ENCODE assay signal across 9 cellular contexts in genomic region chr9:126625329-126626116, GRCh38.
DNase-seq lines count a peak whose midpoint lies in the region; ATAC-seq and TF ChIP-seq lines count a peak whose summit lies in the region.
"Had no signal": no experiment of that assay in that cellular context is flagged by ENCODE, and none has a peak within 500 bp of the region (broad histone marks: within the 10 kb centered on the region; RNA-seq: fewer than 3 reads in every experiment).

No MANE protein-coding gene starts in this region.

- no peak overlapping the region for H3K9ac ChIP-seq in HUES48 (ENCODE audit: low read depth, low read length)

- ATAC-seq in HG02884 (IDR thresholded peaks at IDR 0.05; ENCODE audit: unreplicated experiment) (no peak), HG02678 (IDR thresholded peaks at IDR 0.05; ENCODE audit: unreplicated experiment) (no peak)

- H3K4me1 ChIP-seq in HUES48 (ENCODE audit: control insufficient read depth, insufficient read depth, low read length) = peaks cover 54% of the 10 kb centered on the region

- DNase-seq in AG10803 (ENCODE audit: low read depth) (no peak), coronary artery (ENCODE audit: low spot score) (no peak), HCEC 1CT (no peak), foreskin fibroblast (no peak)
- DNase-seq: stimulated activated CD8-positive, alpha-beta memory T cell treated with anti-CD3 and anti-CD28 coated beads, Interleukin-4, amount 100 ng/mL, for 48 hours had no signal

- peaks cover 100% of the 10 kb centered on the region for H3K27me3 Mint-ChIP-seq in nephron (ENCODE audit: low read depth)

- H3K27ac ChIP-seq in HUES48 (ENCODE audit: low read depth, low read length) (no peak overlapping the region), coronary artery (no peak overlapping the region)

- H3K9me3 ChIP-seq in HUES48 (ENCODE audit: control insufficient read depth, insufficient read depth, low read length) = no peaks in the 10 kb centered on the region

- H3K4me3 Mint-ChIP-seq in nephron = peak overlapping the region in 2 of 3 experiments; percentile 70 to 77

- H3K36me3 Mint-ChIP-seq in nephron (ENCODE audit: low read depth) = no peaks in the 10 kb centered on the region

- H3K4me1 Mint-ChIP-seq in nephron = peaks cover 35% of the 10 kb centered on the region

- TF ChIP-seq CTCF in AG10803 (conservative IDR thresholded peaks at IDR 0.05; ENCODE audit: low read length) (no peak), coronary artery (IDR thresholded peaks at IDR 0.05) (no peak), nephron (IDR thresholded peaks at IDR 0.05; ENCODE audit: unreplicated experiment in 3 of 3) (no peak), foreskin fibroblast (IDR thresholded peaks at IDR 0.05; ENCODE audit: low read depth, low read length) (no peak)

- H3K36me3 ChIP-seq in HUES48 (ENCODE audit: control insufficient read depth, insufficient read depth, low read length) = no peaks in the 10 kb centered on the region

- H3K27ac Mint-ChIP-seq in nephron = peak overlapping the region in 1 of 3 experiments; percentile 89

- peaks cover 100% of the 10 kb centered on the region for H3K27me3 ChIP-seq in HUES48 (ENCODE audit: control insufficient read depth, insufficient read depth, low read length)

- no peaks in the 10 kb centered on the region for H3K9me3 Mint-ChIP-seq in nephron

- peak overlapping the region; percentile 20; the same call in 1 of the 2 replicates for H3K4me3 ChIP-seq in AG10803 (ENCODE audit: low read length)
- H3K4me3 ChIP-seq in HUES48 (ENCODE audit: low read depth, low read length) = peak overlapping the region; percentile 45
- peak overlapping the region; percentile 64 for H3K4me3 ChIP-seq in coronary artery
- H3K4me3 ChIP-seq in foreskin fibroblast (ENCODE audit: low read depth in 1 of 2, low read length in 2 of 2) = no peak overlapping the region

Comparison
In these comparisons a context has a peak if more than half of its experiments do, and no peak if none do; other contexts are left out.
1. H3K4me3 ChIP-seq: peak in AG10803 (single experiment), HUES48 (single experiment) and coronary artery (single experiment); none in foreskin fibroblast (0 of 2).